In the genomic region with DNA sequence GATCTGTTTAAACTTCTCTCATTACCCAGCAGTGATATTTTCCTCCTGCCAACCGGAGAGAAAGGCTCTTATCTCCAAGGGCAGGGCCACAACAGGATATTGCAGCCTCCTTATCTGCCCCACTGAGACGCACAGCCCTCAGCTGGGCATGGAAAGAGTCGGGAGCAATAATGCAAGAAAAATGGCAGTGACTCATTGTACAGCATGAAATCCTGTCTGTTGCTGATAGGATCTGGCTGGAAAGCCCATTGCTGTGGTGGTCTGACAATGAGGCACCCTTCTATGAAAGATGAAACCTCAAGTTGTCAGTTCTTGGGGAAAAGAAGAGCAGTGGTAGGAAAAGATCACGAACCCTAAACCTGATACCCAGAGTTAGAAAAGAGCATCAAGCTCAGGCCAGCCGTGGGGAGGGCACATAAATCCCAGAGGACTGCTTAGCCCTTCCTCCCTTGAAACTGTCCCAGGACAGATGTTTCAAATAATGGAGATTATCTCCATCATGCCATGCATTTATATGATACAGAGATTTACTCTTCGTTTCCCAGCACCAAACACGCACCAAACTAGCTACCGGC, we compare ENCODE assay signal across 12 cellular contexts. TPM values are rescaled to one million over a fixed set of nuclear protein-coding genes. Genes with fewer than 3 reads are reported as not detected.
DNase-seq lines count a peak whose midpoint lies in the region; ATAC-seq and TF ChIP-seq lines count a peak whose summit lies in the region.
"Had no signal": no experiment of that assay in that cellular context is flagged by ENCODE, and none has a peak within 500 bp of the region (broad histone marks: within the 10 kb centered on the region; RNA-seq: fewer than 3 reads in every experiment).

No MANE protein-coding gene starts in this region.

- H3K4me3 ChIP-seq in Loucy (ENCODE audit: low read length, poor library complexity, severe bottlenecking) (peak overlapping the region; percentile 6), mammary epithelial cell (replicated peaks in 1 of 3; ENCODE audit: insufficient read depth in 1 of 3, low read depth in 2 of 3, low read length in 3 of 3) (no peak overlapping the region), right lobe of liver (no peak overlapping the region)

- H3K27ac ChIP-seq in mammary epithelial cell (ENCODE audit: insufficient read depth, low read depth, low read length) (no peak overlapping the region), right lobe of liver (no peak overlapping the region)
- H3K27ac ChIP-seq: C4-2B had no signal

- H3K36me3 ChIP-seq in Loucy (ENCODE audit: insufficient read depth, low read length) (no peaks in the 10 kb centered on the region), mammary epithelial cell (ENCODE audit: insufficient read depth, low read length) (no peaks in the 10 kb centered on the region), right lobe of liver (no peaks in the 10 kb centered on the region)

- H3K27me3 ChIP-seq in Loucy (ENCODE audit: insufficient read depth, low read length, poor library complexity, severe bottlenecking) (no peaks in the 10 kb centered on the region), mammary epithelial cell (ENCODE audit: insufficient read depth, low read length) (no peaks in the 10 kb centered on the region), right lobe of liver (no peaks in the 10 kb centered on the region)

- BruUV-seq in mammary epithelial cell (replicated peaks; lab: Mats Ljungman, UMichigan) = no TSS peak

- H3F3A ChIP-seq in Loucy (ENCODE audit: low read depth) = no peaks in the 10 kb centered on the region

- 89% methylated on average over 8 of the region's 8 CpGs for WGBS in mammary epithelial cell (ENCODE audit: low coverage, missing lambda C conversion rate)
- 54% methylated on average over 8 of the region's 8 CpGs for WGBS in right lobe of liver (ENCODE audit: insufficient coverage, low coverage, low lambda C conversion rate, missing lambda C conversion rate)

- DNase-seq in AG08395 (ENCODE audit: low spot score) (peak; percentile 26), mammary epithelial cell (peak; percentile 12), right lobe of liver (peak in 1 of 3 donors; percentile 22), sciatic nerve (ENCODE audit: low spot score) (no peak), occipital lobe (lab: John Stamatoyannopoulos, UW) (no peak)
- DNase-seq: activated CD4-positive, alpha-beta T cell treated with anti-CD3 and anti-CD28 coated beads, Interleukin-2, amount 10 ng/mL, durations not matched to agents 24 days and 14 days; NCI-H1105 treated with DMSO at 0.1 percent for 48 hours; nucleus accumbens had no signal

- no peaks in the 10 kb centered on the region for H3K9me2 ChIP-seq in Loucy (replicated peaks; ENCODE audit: low read depth, low read length)

- ATAC-seq in right lobe of liver (peak; percentile 60 to 78 (median 62)), GM18858 (IDR thresholded peaks at IDR 0.05; ENCODE audit: unreplicated experiment) (no peak), sciatic nerve (no peak), HG03175 (IDR thresholded peaks at IDR 0.05; ENCODE audit: unreplicated experiment) (no peak)

- H3K4me2 ChIP-seq in Loucy (ENCODE audit: low read depth, low read length, poor library complexity, severe bottlenecking) (peak overlapping the region; percentile 46), mammary epithelial cell (ENCODE audit: insufficient read depth, low read depth, low read length) (no peak overlapping the region)

- TF ChIP-seq CTCF in Loucy (conservative IDR thresholded peaks at IDR 0.05; ENCODE audit: low read length) (no peak), mammary epithelial cell (conservative IDR thresholded peaks at IDR 0.05 in 1 of 2, IDR thresholded peaks at IDR 0.05 in 1 of 2; ENCODE audit: extremely low read depth in 1 of 2, insufficient read depth in 1 of 2, low read depth in 1 of 2, low read length in 2 of 2) (no peak), right lobe of liver (IDR thresholded peaks at IDR 0.05) (no peak)

- CTCF ChIA-PET in mammary epithelial cell (lab: Charles Lee; ENCODE audit: low non-redundant PET) = no interaction called here

- peaks cover 23% of the 10 kb centered on the region for H3K4me1 ChIP-seq in Loucy (ENCODE audit: insufficient read depth, low read length, poor library complexity, severe bottlenecking)
- H3K4me1 ChIP-seq in mammary epithelial cell (ENCODE audit: insufficient read depth, low read length) = peaks cover 20% of the 10 kb centered on the region
- no peaks in the 10 kb centered on the region for H3K4me1 ChIP-seq in right lobe of liver

- H3K79me2 ChIP-seq in Loucy (ENCODE audit: insufficient read depth, low read length) (no peaks in the 10 kb centered on the region), mammary epithelial cell (ENCODE audit: insufficient read depth, low read length) (no peaks in the 10 kb centered on the region)

- no peak overlapping the region for H2AFZ ChIP-seq in Loucy (ENCODE audit: low read length)
- peak overlapping the region; percentile 17 for H2AFZ ChIP-seq in mammary epithelial cell (ENCODE audit: low read depth, low read length)

- H3K9me3 ChIP-seq in Loucy (ENCODE audit: insufficient read depth, low read depth, low read length) = no peaks in the 10 kb centered on the region
- H3K9me3 ChIP-seq in mammary epithelial cell (replicated peaks; ENCODE audit: insufficient read depth, low read length) = no peaks in the 10 kb centered on the region
- H3K9me3 ChIP-seq in right lobe of liver = no peaks in the 10 kb centered on the region

- H3K9ac ChIP-seq in Loucy (ENCODE audit: low read depth, low read length, poor library complexity, severe bottlenecking) (no peak overlapping the region), mammary epithelial cell (ENCODE audit: insufficient read depth, low read length) (no peak overlapping the region)

- H4K20me1 ChIP-seq in Loucy (ENCODE audit: insufficient read depth, low read length, poor library complexity, severe bottlenecking) (no peaks in the 10 kb centered on the region), mammary epithelial cell (ENCODE audit: insufficient read depth, low read length) (no peaks in the 10 kb centered on the region)

- intact Hi-C loops in mammary epithelial cell (cut with micrococcal nuclease) = no loop called here
- intact Hi-C loops in right lobe of liver (cut with DNase I) = no loop called here
- intact Hi-C loops in sciatic nerve (cut with DNase I) = no loop called here

- dilution Hi-C loops in mammary epithelial cell (cut with HindIII; ENCODE audit: low sequenced_read_pairs) = no loop called here

- no peak for TF ChIP-seq POLR2A in right lobe of liver (IDR thresholded peaks at IDR 0.05)

- in situ Hi-C loops in mammary epithelial cell (cut with MboI; ENCODE audit: low sequenced_read_pairs in 2 of 2) = no loop called here

RNA-seq across cellular contexts. Expression of a gene that starts 47.0 kb away (rescaled TPM):
- total RNA-seq in mammary epithelial cell = 10 to 100 TPM in 1 of 2 donors, 1 to 10 TPM in 1; 9.0 to 18.3 TPM
- 10.4 TPM for polyA plus RNA-seq in mammary epithelial cell
- polyA minus RNA-seq in mammary epithelial cell = 6.3 TPM
- total RNA-seq in right lobe of liver = 10 to 100 TPM in 1 of 6 experiments, 1 to 10 TPM in 5; 2.0 to 12.2 (median 4.4) TPM
- total RNA-seq in sciatic nerve = 8.5 TPM
- total RNA-seq in occipital lobe = 47.7 TPM

Comparison
In these comparisons a context has a peak if more than half of its experiments do, and no peak if none do; other contexts are left out.
1. DNase-seq: peak in AG08395 (single experiment) and mammary epithelial cell (single experiment); none in sciatic nerve (single experiment) and occipital lobe (single experiment).
2. ATAC-seq: peak in right lobe of liver (4 of 4); none in GM18858 (single experiment), sciatic nerve (single experiment) and HG03175 (single experiment).